In genomic region chrX:52556741-52557140, GRCh38 we compare ENCODE assay signal across 20 cellular contexts. TPM values are rescaled to one million over a fixed set of nuclear protein-coding genes. Genes with fewer than 3 reads are reported as not detected.
DNase-seq lines count a peak whose midpoint lies in the region; ATAC-seq and TF ChIP-seq lines count a peak whose summit lies in the region.
"Had no signal": no experiment of that assay in that cellular context is flagged by ENCODE, and none has a peak within 500 bp of the region (broad histone marks: within the 10 kb centered on the region; RNA-seq: fewer than 3 reads in every experiment).

No MANE protein-coding gene starts in this region.

- POLR2A ChIA-PET in activated CD4-positive, alpha-beta T cell treated with anti-CD3 and anti-CD28 coated beads for 36 hours (lab: Charles Lee), result no interaction called here
- POLR2A ChIA-PET in activated CD4-positive, alpha-beta T cell treated with anti-CD3 and anti-CD28 coated beads, Interleukin-2, amount 10 ng/mL, durations not matched to agents 7 days and 5 days (lab: Charles Lee), result no interaction called here
- POLR2A ChIA-PET in activated CD8-positive, alpha-beta T cell treated with anti-CD3 and anti-CD28 coated beads for 36 hours (lab: Charles Lee), result interaction anchor here (1.1 kb wide), 1 partner anchor 11 kb away, joined by 3 read pairs; no protein-coding TSS in a partner anchor
- POLR2A ChIA-PET in activated CD8-positive, alpha-beta T cell treated with anti-CD3 and anti-CD28 coated beads, Interleukin-2, amount 10 ng/mL, durations not matched to agents 7 days and 5 days (lab: Charles Lee), result no interaction called here

- no peaks in the 10 kb centered on the region for H3K27me3 Mint-ChIP-seq in activated CD4-positive, alpha-beta T cell treated with anti-CD3 and anti-CD28 coated beads for 36 hours
- H3K27me3 Mint-ChIP-seq in activated CD4-positive, alpha-beta T cell treated with anti-CD3 and anti-CD28 coated beads, Interleukin-2, amount 10 ng/mL, durations not matched to agents 7 days and 5 days, result no peaks in the 10 kb centered on the region
- H3K27me3 Mint-ChIP-seq in activated CD8-positive, alpha-beta T cell treated with anti-CD3 and anti-CD28 coated beads for 36 hours, result no peaks in the 10 kb centered on the region
- H3K27me3 Mint-ChIP-seq in activated CD8-positive, alpha-beta T cell treated with anti-CD3 and anti-CD28 coated beads, Interleukin-2, amount 10 ng/mL, durations not matched to agents 7 days and 5 days (ENCODE audit: low read depth), result no peaks in the 10 kb centered on the region
- no peaks in the 10 kb centered on the region for H3K27me3 Mint-ChIP-seq in activated naive CD8-positive, alpha-beta T cell treated with anti-CD3 and anti-CD28 coated beads, Interleukin-2, amount 50 U/mL, for 24 hours
- H3K27me3 Mint-ChIP-seq in activated naive CD8-positive, alpha-beta T cell treated with anti-CD3 and anti-CD28 coated beads for 36 hours, result no peaks in the 10 kb centered on the region
- no peaks in the 10 kb centered on the region for H3K27me3 Mint-ChIP-seq in stimulated activated naive CD8-positive, alpha-beta T cell treated with anti-CD3 and anti-CD28 coated beads, Interleukin-15, amount 100 ng/mL, for 72 hours
- H3K27me3 Mint-ChIP-seq: B cell; CD4-positive, CD25-positive, alpha-beta regulatory T cell had no signal

- no peaks in the 10 kb centered on the region for H3K36me3 Mint-ChIP-seq in activated CD4-positive, alpha-beta T cell treated with anti-CD3 and anti-CD28 coated beads for 36 hours (ENCODE audit: low read depth)
- H3K36me3 Mint-ChIP-seq in activated CD4-positive, alpha-beta T cell treated with anti-CD3 and anti-CD28 coated beads, Interleukin-2, amount 10 ng/mL, durations not matched to agents 7 days and 5 days (ENCODE audit: low read depth), result no peaks in the 10 kb centered on the region
- no peaks in the 10 kb centered on the region for H3K36me3 Mint-ChIP-seq in activated CD8-positive, alpha-beta T cell treated with anti-CD3 and anti-CD28 coated beads for 36 hours (ENCODE audit: low read depth)
- no peaks in the 10 kb centered on the region for H3K36me3 Mint-ChIP-seq in activated CD8-positive, alpha-beta T cell treated with anti-CD3 and anti-CD28 coated beads, Interleukin-2, amount 10 ng/mL, durations not matched to agents 7 days and 5 days (ENCODE audit: low read depth)
- H3K36me3 Mint-ChIP-seq in activated naive CD8-positive, alpha-beta T cell treated with anti-CD3 and anti-CD28 coated beads, Interleukin-2, amount 50 U/mL, for 24 hours (ENCODE audit: low read depth), result no peaks in the 10 kb centered on the region
- no peaks in the 10 kb centered on the region for H3K36me3 Mint-ChIP-seq in activated naive CD8-positive, alpha-beta T cell treated with anti-CD3 and anti-CD28 coated beads for 36 hours
- H3K36me3 Mint-ChIP-seq: CD4-positive, CD25-positive, alpha-beta regulatory T cell; CD8-positive, alpha-beta T cell had no signal

- intact Hi-C loops in activated CD4-positive, alpha-beta T cell treated with anti-CD3 and anti-CD28 coated beads for 36 hours (cut with DNase I, micrococcal nuclease), result no loop called here
- intact Hi-C loops in activated CD8-positive, alpha-beta T cell treated with anti-CD3 and anti-CD28 coated beads for 36 hours (cut with micrococcal nuclease), result no loop called here

- H3K9me3 Mint-ChIP-seq in activated CD4-positive, alpha-beta T cell treated with anti-CD3 and anti-CD28 coated beads for 36 hours (ENCODE audit: low read depth), result no peaks in the 10 kb centered on the region
- H3K9me3 Mint-ChIP-seq in activated CD4-positive, alpha-beta T cell treated with anti-CD3 and anti-CD28 coated beads, Interleukin-2, amount 10 ng/mL, durations not matched to agents 7 days and 5 days, result no peaks in the 10 kb centered on the region
- no peaks in the 10 kb centered on the region for H3K9me3 Mint-ChIP-seq in activated CD8-positive, alpha-beta T cell treated with anti-CD3 and anti-CD28 coated beads for 36 hours
- no peaks in the 10 kb centered on the region for H3K9me3 Mint-ChIP-seq in activated CD8-positive, alpha-beta T cell treated with anti-CD3 and anti-CD28 coated beads, Interleukin-2, amount 10 ng/mL, durations not matched to agents 7 days and 5 days (ENCODE audit: insufficient read depth)
- H3K9me3 Mint-ChIP-seq in activated naive CD8-positive, alpha-beta T cell treated with anti-CD3 and anti-CD28 coated beads, Interleukin-2, amount 50 U/mL, for 24 hours, result no peaks in the 10 kb centered on the region
- H3K9me3 Mint-ChIP-seq in activated naive CD8-positive, alpha-beta T cell treated with anti-CD3 and anti-CD28 coated beads for 36 hours, result no peaks in the 10 kb centered on the region
- H3K9me3 Mint-ChIP-seq in stimulated activated naive CD8-positive, alpha-beta T cell treated with anti-CD3 and anti-CD28 coated beads, Interleukin-15, amount 100 ng/mL, for 72 hours, result no peaks in the 10 kb centered on the region
- H3K9me3 Mint-ChIP-seq: CD4-positive, CD25-positive, alpha-beta regulatory T cell; CD8-positive, alpha-beta T cell had no signal

- H3K4me3 Mint-ChIP-seq in activated CD4-positive, alpha-beta T cell treated with anti-CD3 and anti-CD28 coated beads for 36 hours, result no peak overlapping the region
- H3K4me3 Mint-ChIP-seq in activated CD4-positive, alpha-beta T cell treated with anti-CD3 and anti-CD28 coated beads, Interleukin-2, amount 10 ng/mL, durations not matched to agents 7 days and 5 days, result no peak overlapping the region
- H3K4me3 Mint-ChIP-seq in activated CD8-positive, alpha-beta T cell treated with anti-CD3 and anti-CD28 coated beads for 36 hours, result no peak overlapping the region
- H3K4me3 Mint-ChIP-seq in activated CD8-positive, alpha-beta T cell treated with anti-CD3 and anti-CD28 coated beads, Interleukin-2, amount 10 ng/mL, durations not matched to agents 7 days and 5 days, result no peak overlapping the region
- H3K4me3 Mint-ChIP-seq in activated naive CD8-positive, alpha-beta T cell treated with anti-CD3 and anti-CD28 coated beads, Interleukin-2, amount 50 U/mL, for 24 hours, result no peak overlapping the region
- H3K4me3 Mint-ChIP-seq in activated naive CD8-positive, alpha-beta T cell treated with anti-CD3 and anti-CD28 coated beads for 36 hours, result no peak overlapping the region
- H3K4me3 Mint-ChIP-seq in stimulated activated naive CD8-positive, alpha-beta T cell treated with anti-CD3 and anti-CD28 coated beads, Interleukin-15, amount 100 ng/mL, for 72 hours, result no peak overlapping the region
- H3K4me3 Mint-ChIP-seq: B cell; CD4-positive, CD25-positive, alpha-beta regulatory T cell; CD8-positive, alpha-beta T cell had no signal

- no peak overlapping the region for H3K27ac Mint-ChIP-seq in activated CD4-positive, alpha-beta T cell treated with anti-CD3 and anti-CD28 coated beads for 36 hours
- no peak overlapping the region for H3K27ac Mint-ChIP-seq in activated CD4-positive, alpha-beta T cell treated with anti-CD3 and anti-CD28 coated beads, Interleukin-2, amount 10 ng/mL, durations not matched to agents 7 days and 5 days
- H3K27ac Mint-ChIP-seq in activated CD8-positive, alpha-beta T cell treated with anti-CD3 and anti-CD28 coated beads for 36 hours, result no peak overlapping the region
- H3K27ac Mint-ChIP-seq in activated CD8-positive, alpha-beta T cell treated with anti-CD3 and anti-CD28 coated beads, Interleukin-2, amount 10 ng/mL, durations not matched to agents 7 days and 5 days, result no peak overlapping the region
- H3K27ac Mint-ChIP-seq in activated naive CD8-positive, alpha-beta T cell treated with anti-CD3 and anti-CD28 coated beads, Interleukin-2, amount 50 U/mL, for 24 hours, result peak overlapping the region; percentile 74
- H3K27ac Mint-ChIP-seq in activated naive CD8-positive, alpha-beta T cell treated with anti-CD3 and anti-CD28 coated beads for 36 hours, result no peak overlapping the region
- H3K27ac Mint-ChIP-seq in stimulated activated naive CD8-positive, alpha-beta T cell treated with anti-CD3 and anti-CD28 coated beads, Interleukin-15, amount 100 ng/mL, for 72 hours, result no peak overlapping the region
- H3K27ac Mint-ChIP-seq: B cell; CD4-positive, CD25-positive, alpha-beta regulatory T cell; CD8-positive, alpha-beta T cell had no signal

- peaks cover 5% of the 10 kb centered on the region for H3K4me1 Mint-ChIP-seq in activated CD4-positive, alpha-beta T cell treated with anti-CD3 and anti-CD28 coated beads for 36 hours
- H3K4me1 Mint-ChIP-seq in activated CD4-positive, alpha-beta T cell treated with anti-CD3 and anti-CD28 coated beads, Interleukin-2, amount 10 ng/mL, durations not matched to agents 7 days and 5 days, result no peaks in the 10 kb centered on the region
- H3K4me1 Mint-ChIP-seq in activated CD8-positive, alpha-beta T cell treated with anti-CD3 and anti-CD28 coated beads for 36 hours (ENCODE audit: low read depth), result peaks cover 4% of the 10 kb centered on the region
- no peaks in the 10 kb centered on the region for H3K4me1 Mint-ChIP-seq in activated CD8-positive, alpha-beta T cell treated with anti-CD3 and anti-CD28 coated beads, Interleukin-2, amount 10 ng/mL, durations not matched to agents 7 days and 5 days (ENCODE audit: low read depth)
- H3K4me1 Mint-ChIP-seq in activated naive CD8-positive, alpha-beta T cell treated with anti-CD3 and anti-CD28 coated beads, Interleukin-2, amount 50 U/mL, for 24 hours, result peaks cover 5% of the 10 kb centered on the region
- H3K4me1 Mint-ChIP-seq in activated naive CD8-positive, alpha-beta T cell treated with anti-CD3 and anti-CD28 coated beads for 36 hours, result no peaks in the 10 kb centered on the region
- peaks cover 6% of the 10 kb centered on the region for H3K4me1 Mint-ChIP-seq in stimulated activated naive CD8-positive, alpha-beta T cell treated with anti-CD3 and anti-CD28 coated beads, Interleukin-15, amount 100 ng/mL, for 72 hours
- H3K4me1 Mint-ChIP-seq: B cell; CD4-positive, CD25-positive, alpha-beta regulatory T cell had no signal

- CTCF ChIA-PET in activated CD4-positive, alpha-beta T cell treated with anti-CD3 and anti-CD28 coated beads for 36 hours (lab: Charles Lee), result interaction anchor here (0.7 kb wide), 1 partner anchor 1204 kb away, joined by 3 read pairs; no protein-coding TSS in a partner anchor
- CTCF ChIA-PET in activated CD4-positive, alpha-beta T cell treated with anti-CD3 and anti-CD28 coated beads, Interleukin-2, amount 10 ng/mL, durations not matched to agents 7 days and 5 days (lab: Charles Lee), result no interaction called here
- CTCF ChIA-PET in activated CD8-positive, alpha-beta T cell treated with anti-CD3 and anti-CD28 coated beads for 36 hours (lab: Charles Lee), result no interaction called here
- CTCF ChIA-PET in activated CD8-positive, alpha-beta T cell treated with anti-CD3 and anti-CD28 coated beads, Interleukin-2, amount 10 ng/mL, durations not matched to agents 7 days and 5 days (lab: Charles Lee), result no interaction called here

- peak; percentile 5 for DNase-seq in activated CD4-positive, alpha-beta T cell treated with anti-CD3 and anti-CD28 coated beads for 36 hours
- no peak for DNase-seq in activated CD4-positive, alpha-beta T cell treated with anti-CD3 and anti-CD28 coated beads, Interleukin-2, amount 10 ng/mL, durations not matched to agents 7 days and 5 days
- DNase-seq in activated CD8-positive, alpha-beta T cell treated with anti-CD3 and anti-CD28 coated beads for 36 hours, result peak; percentile 7
- no peak for DNase-seq in activated CD8-positive, alpha-beta T cell treated with anti-CD3 and anti-CD28 coated beads, Interleukin-2, amount 10 ng/mL, durations not matched to agents 7 days and 5 days
- DNase-seq in activated naive CD8-positive, alpha-beta T cell treated with anti-CD3 and anti-CD28 coated beads, Interleukin-2, amount 50 U/mL, for 24 hours, result no peak
- no peak for DNase-seq in activated naive CD8-positive, alpha-beta T cell treated with anti-CD3 and anti-CD28 coated beads for 36 hours
- DNase-seq in stimulated activated naive CD8-positive, alpha-beta T cell treated with anti-CD3 and anti-CD28 coated beads, Interleukin-15, amount 100 ng/mL, for 72 hours, result peak in 1 of 2 donors; percentile 7
- DNase-seq: CD4-positive, CD25-positive, alpha-beta regulatory T cell; CD8-positive, alpha-beta T cell; DMS 273 treated with DMSO at 0.1 percent for 48 hours; DMS79; EL; GDM1; GM23248; H7; HCEC 1CT had no signal

- peak; percentile 83 for ATAC-seq in activated CD4-positive, alpha-beta T cell treated with anti-CD3 and anti-CD28 coated beads for 36 hours
- ATAC-seq in activated CD8-positive, alpha-beta T cell treated with anti-CD3 and anti-CD28 coated beads for 36 hours, result peak; percentile 56
- ATAC-seq in activated CD8-positive, alpha-beta T cell treated with anti-CD3 and anti-CD28 coated beads, Interleukin-2, amount 10 ng/mL, durations not matched to agents 7 days and 5 days, result no peak
- ATAC-seq in activated naive CD8-positive, alpha-beta T cell treated with anti-CD3 and anti-CD28 coated beads, Interleukin-2, amount 50 U/mL, for 24 hours, result peak; percentile 77
- peak; percentile 46 for ATAC-seq in stimulated activated naive CD8-positive, alpha-beta T cell treated with anti-CD3 and anti-CD28 coated beads, Interleukin-15, amount 100 ng/mL, for 72 hours
- no peak for ATAC-seq in HG02870 (IDR thresholded peaks at IDR 0.05; ENCODE audit: unreplicated experiment)
- ATAC-seq: CD8-positive, alpha-beta T cell; GM12878 had no signal

- TF ChIP-seq CTCF in activated CD8-positive, alpha-beta T cell treated with anti-CD3 and anti-CD28 coated beads for 36 hours (IDR thresholded peaks at IDR 0.05), result no peak

RNA-seq across cellular contexts. Expression of gene XAGE1B, which starts 39.9 kb away (rescaled TPM):
- not detected for total RNA-seq in activated CD4-positive, alpha-beta T cell treated with anti-CD3 and anti-CD28 coated beads for 36 hours
- not detected for total RNA-seq in activated CD4-positive, alpha-beta T cell treated with anti-CD3 and anti-CD28 coated beads, Interleukin-2, amount 10 ng/mL, durations not matched to agents 7 days and 5 days
- not detected for total RNA-seq in activated CD8-positive, alpha-beta T cell treated with anti-CD3 and anti-CD28 coated beads for 36 hours
- not detected for total RNA-seq in activated CD8-positive, alpha-beta T cell treated with anti-CD3 and anti-CD28 coated beads, Interleukin-2, amount 10 ng/mL, durations not matched to agents 7 days and 5 days
- not detected for total RNA-seq in activated naive CD8-positive, alpha-beta T cell treated with anti-CD3 and anti-CD28 coated beads for 36 hours
- total RNA-seq: B cell; CD4-positive, CD25-positive, alpha-beta regulatory T cell; CD8-positive, alpha-beta T cell; GM12878; GM23248; H1; H7 had no signal

Comparison
In these comparisons a context has a peak if more than half of its experiments do, and no peak if none do; other contexts are left out.
1. ATAC-seq: peak in activated CD4-positive, alpha-beta T cell treated with anti-CD3 and anti-CD28 coated beads for 36 hours (single experiment), activated CD8-positive, alpha-beta T cell treated with anti-CD3 and anti-CD28 coated beads for 36 hours (single experiment), activated naive CD8-positive, alpha-beta T cell treated with anti-CD3 and anti-CD28 coated beads, Interleukin-2, amount 50 U/mL, for 24 hours (single experiment) and stimulated activated naive CD8-positive, alpha-beta T cell treated with anti-CD3 and anti-CD28 coated beads, Interleukin-15, amount 100 ng/mL, for 72 hours (single experiment); none in activated CD8-positive, alpha-beta T cell treated with anti-CD3 and anti-CD28 coated beads, Interleukin-2, amount 10 ng/mL, durations not matched to agents 7 days and 5 days (single experiment) and HG02870 (single experiment).
2. DNase-seq: peak in activated CD4-positive, alpha-beta T cell treated with anti-CD3 and anti-CD28 coated beads for 36 hours (single experiment) and activated CD8-positive, alpha-beta T cell treated with anti-CD3 and anti-CD28 coated beads for 36 hours (single experiment); none in activated CD4-positive, alpha-beta T cell treated with anti-CD3 and anti-CD28 coated beads, Interleukin-2, amount 10 ng/mL, durations not matched to agents 7 days and 5 days (single experiment), activated CD8-positive, alpha-beta T cell treated with anti-CD3 and anti-CD28 coated beads, Interleukin-2, amount 10 ng/mL, durations not matched to agents 7 days and 5 days (single experiment), activated naive CD8-positive, alpha-beta T cell treated with anti-CD3 and anti-CD28 coated beads, Interleukin-2, amount 50 U/mL, for 24 hours (single experiment) and activated naive CD8-positive, alpha-beta T cell treated with anti-CD3 and anti-CD28 coated beads for 36 hours (single experiment).